ENCODE assay signal across 1 cellular context in the genomic region with DNA sequence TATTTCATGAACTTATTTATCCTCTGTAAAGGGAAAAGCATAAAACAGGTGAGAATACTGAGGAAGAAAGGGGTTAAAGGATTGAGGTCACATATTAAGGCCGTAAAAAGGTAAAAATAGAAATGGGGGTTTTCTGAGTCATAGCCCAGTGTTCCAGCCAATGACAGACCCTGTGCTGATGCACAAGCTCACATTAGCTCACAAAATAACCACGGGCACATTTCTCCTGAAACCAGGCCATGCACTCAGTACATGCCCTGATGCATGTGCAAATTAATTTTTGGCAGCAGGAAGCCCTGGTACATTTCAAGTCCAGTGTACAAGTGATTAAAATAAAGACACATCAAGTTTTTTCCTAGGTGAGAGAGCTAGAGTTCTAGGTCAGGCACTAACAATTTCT.
TF ChIP-seq lines count a peak whose summit lies in the region.

No MANE protein-coding gene starts in this region.

TF ChIP-seq in GM12878, 131 proteins besides CTCF, POLR2A, EP300 and RAD21:
- TF ChIP-seq SRF (IDR thresholded peaks at IDR 0.05; ENCODE audit: low read depth in 2 of 2, low read length in 2 of 2) (no peak), BHLHE40 (IDR thresholded peaks at IDR 0.05; ENCODE audit: borderline replicate concordance in 1 of 2, low read depth in 2 of 2, low read length in 1 of 2) (no peak), RUNX3 (IDR thresholded peaks at IDR 0.05; ENCODE audit: low read length) (peak; percentile 27; the same call in 1 of the 2 replicates)
